1 cellular context compared by ENCODE assay signal in the genomic region with DNA sequence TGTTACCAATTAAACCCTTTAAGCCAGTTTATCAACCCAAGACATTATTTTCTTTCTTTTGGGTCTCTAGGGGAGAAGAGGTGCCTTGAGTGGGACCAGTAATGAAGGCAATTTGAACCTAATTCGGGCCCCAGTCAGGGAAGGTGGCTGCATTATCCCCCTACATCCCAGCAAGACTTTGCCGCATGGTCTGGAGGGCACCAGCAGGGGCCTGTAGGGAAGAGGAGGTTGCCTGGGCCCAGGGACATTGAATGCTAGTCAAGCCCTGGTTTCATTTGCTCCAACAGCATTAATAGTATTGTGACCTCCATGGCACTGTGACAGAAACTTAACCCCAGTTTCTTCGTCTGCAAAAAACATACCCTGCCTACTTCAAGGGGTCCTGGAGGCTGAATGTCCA.
TF ChIP-seq lines count a peak whose summit lies in the region.

No MANE protein-coding gene starts in this region.

TF ChIP-seq in WTC11, 78 proteins besides CTCF, POLR2A, EP300 and RAD21 (continued from another document):
- TF ChIP-seq, protein P1, sequence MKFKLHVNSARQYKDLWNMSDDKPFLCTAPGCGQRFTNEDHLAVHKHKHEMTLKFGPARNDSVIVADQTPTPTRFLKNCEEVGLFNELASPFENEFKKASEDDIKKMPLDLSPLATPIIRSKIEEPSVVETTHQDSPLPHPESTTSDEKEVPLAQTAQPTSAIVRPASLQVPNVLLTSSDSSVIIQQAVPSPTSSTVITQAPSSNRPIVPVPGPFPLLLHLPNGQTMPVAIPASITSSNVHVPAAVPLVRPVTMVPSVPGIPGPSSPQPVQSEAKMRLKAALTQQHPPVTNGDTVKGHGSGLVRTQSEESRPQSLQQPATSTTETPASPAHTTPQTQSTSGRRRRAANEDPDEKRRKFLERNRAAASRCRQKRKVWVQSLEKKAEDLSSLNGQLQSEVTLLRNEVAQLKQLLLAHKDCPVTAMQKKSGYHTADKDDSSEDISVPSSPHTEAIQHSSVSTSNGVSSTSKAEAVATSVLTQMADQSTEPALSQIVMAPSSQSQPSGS (CRISPR knock-in tag; IDR thresholded peaks at IDR 0.05; ENCODE audit: borderline replicate concordance, low read depth), result no peak
- TF ChIP-seq MAX (CRISPR knock-in tag; IDR thresholded peaks at IDR 0.05) (no peak), MLX (CRISPR knock-in tag; IDR thresholded peaks at IDR 0.05) (no peak), NFE2L1 (CRISPR knock-in tag; IDR thresholded peaks at IDR 0.05) (no peak), TCF7 (CRISPR knock-in tag; IDR thresholded peaks at IDR 0.05; ENCODE audit: low read depth) (no peak), ELF4 (CRISPR knock-in tag; IDR thresholded peaks at IDR 0.05; ENCODE audit: low read depth) (no peak), MYBL2 (CRISPR knock-in tag; IDR thresholded peaks at IDR 0.05) (no peak), ATF1 (CRISPR knock-in tag; IDR thresholded peaks at IDR 0.05) (no peak), PRDM15 (CRISPR knock-in tag; IDR thresholded peaks at IDR 0.05) (no peak), ZNF416 (CRISPR knock-in tag; IDR thresholded peaks at IDR 0.05) (no peak)
- TF ChIP-seq, protein P2, sequence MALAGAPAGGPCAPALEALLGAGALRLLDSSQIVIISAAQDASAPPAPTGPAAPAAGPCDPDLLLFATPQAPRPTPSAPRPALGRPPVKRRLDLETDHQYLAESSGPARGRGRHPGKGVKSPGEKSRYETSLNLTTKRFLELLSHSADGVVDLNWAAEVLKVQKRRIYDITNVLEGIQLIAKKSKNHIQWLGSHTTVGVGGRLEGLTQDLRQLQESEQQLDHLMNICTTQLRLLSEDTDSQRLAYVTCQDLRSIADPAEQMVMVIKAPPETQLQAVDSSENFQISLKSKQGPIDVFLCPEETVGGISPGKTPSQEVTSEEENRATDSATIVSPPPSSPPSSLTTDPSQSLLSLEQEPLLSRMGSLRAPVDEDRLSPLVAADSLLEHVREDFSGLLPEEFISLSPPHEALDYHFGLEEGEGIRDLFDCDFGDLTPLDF (CRISPR knock-in tag; IDR thresholded peaks at IDR 0.05), result no peak
- TF ChIP-seq, protein P3, sequence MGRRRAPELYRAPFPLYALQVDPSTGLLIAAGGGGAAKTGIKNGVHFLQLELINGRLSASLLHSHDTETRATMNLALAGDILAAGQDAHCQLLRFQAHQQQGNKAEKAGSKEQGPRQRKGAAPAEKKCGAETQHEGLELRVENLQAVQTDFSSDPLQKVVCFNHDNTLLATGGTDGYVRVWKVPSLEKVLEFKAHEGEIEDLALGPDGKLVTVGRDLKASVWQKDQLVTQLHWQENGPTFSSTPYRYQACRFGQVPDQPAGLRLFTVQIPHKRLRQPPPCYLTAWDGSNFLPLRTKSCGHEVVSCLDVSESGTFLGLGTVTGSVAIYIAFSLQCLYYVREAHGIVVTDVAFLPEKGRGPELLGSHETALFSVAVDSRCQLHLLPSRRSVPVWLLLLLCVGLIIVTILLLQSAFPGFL (CRISPR knock-in tag; IDR thresholded peaks at IDR 0.05; ENCODE audit: borderline replicate concordance), result no peak
- TF ChIP-seq, protein P4, sequence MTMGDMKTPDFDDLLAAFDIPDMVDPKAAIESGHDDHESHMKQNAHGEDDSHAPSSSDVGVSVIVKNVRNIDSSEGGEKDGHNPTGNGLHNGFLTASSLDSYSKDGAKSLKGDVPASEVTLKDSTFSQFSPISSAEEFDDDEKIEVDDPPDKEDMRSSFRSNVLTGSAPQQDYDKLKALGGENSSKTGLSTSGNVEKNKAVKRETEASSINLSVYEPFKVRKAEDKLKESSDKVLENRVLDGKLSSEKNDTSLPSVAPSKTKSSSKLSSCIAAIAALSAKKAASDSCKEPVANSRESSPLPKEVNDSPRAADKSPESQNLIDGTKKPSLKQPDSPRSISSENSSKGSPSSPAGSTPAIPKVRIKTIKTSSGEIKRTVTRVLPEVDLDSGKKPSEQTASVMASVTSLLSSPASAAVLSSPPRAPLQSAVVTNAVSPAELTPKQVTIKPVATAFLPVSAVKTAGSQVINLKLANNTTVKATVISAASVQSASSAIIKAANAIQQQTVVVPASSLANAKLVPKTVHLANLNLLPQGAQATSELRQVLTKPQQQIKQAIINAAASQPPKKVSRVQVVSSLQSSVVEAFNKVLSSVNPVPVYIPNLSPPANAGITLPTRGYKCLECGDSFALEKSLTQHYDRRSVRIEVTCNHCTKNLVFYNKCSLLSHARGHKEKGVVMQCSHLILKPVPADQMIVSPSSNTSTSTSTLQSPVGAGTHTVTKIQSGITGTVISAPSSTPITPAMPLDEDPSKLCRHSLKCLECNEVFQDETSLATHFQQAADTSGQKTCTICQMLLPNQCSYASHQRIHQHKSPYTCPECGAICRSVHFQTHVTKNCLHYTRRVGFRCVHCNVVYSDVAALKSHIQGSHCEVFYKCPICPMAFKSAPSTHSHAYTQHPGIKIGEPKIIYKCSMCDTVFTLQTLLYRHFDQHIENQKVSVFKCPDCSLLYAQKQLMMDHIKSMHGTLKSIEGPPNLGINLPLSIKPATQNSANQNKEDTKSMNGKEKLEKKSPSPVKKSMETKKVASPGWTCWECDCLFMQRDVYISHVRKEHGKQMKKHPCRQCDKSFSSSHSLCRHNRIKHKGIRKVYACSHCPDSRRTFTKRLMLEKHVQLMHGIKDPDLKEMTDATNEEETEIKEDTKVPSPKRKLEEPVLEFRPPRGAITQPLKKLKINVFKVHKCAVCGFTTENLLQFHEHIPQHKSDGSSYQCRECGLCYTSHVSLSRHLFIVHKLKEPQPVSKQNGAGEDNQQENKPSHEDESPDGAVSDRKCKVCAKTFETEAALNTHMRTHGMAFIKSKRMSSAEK (CRISPR knock-in tag; IDR thresholded peaks at IDR 0.05; ENCODE audit: borderline replicate concordance), result no peak
